Comparison of ENCODE assay signal across 8 cellular contexts in the genomic region with DNA sequence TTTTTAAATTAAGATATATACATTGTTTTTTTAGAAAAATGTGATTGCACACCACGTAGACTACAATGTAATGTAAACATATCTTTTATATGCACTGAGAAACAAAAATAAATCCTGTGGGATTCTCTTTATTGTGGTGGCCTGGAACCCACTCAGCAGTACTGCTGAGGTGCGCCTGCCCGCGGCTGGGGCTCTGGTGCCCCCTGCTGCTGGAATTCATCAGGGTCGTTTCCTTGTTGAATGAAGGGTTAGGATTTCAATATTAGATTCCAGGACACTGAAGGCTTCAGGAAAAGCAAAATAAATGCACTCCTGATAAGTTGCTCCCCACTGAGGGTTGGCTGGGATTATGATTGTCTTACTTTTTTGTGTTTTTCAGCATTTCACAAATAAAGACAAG.
DNase-seq lines count a peak whose midpoint lies in the region; ATAC-seq and TF ChIP-seq lines count a peak whose summit lies in the region.

No MANE protein-coding gene starts in this region.

- DNase-seq in GM13976 (ENCODE audit: low spot score) (no peak), T-helper 9 cell (peak; percentile 28), foreskin fibroblast (peak in 1 of 2 donors; percentile 11), GM19240 (ENCODE audit: insufficient read length, low spot score) (no peak)
- no peak for DNase-seq in central memory CD4-positive, alpha-beta T cell

- H3K4me3 ChIP-seq in foreskin fibroblast (ENCODE audit: low read depth in 1 of 2, low read length in 2 of 2) = no peak overlapping the region

- in situ Hi-C loops in GM13976 (cut with MboI; ENCODE audit: low sequenced_read_pairs, unreplicated experiment) = no loop called here

- peak; percentile 77 for TF ChIP-seq CTCF in 22Rv1 (IDR thresholded peaks at IDR 0.05)
- TF ChIP-seq CTCF in GM13976 (IDR thresholded peaks at IDR 0.05; ENCODE audit: borderline replicate concordance, control extremely low read depth, extremely low read depth, insufficient read depth, missing control alignments) = peak; percentile 18
- TF ChIP-seq CTCF in foreskin fibroblast (IDR thresholded peaks at IDR 0.05; ENCODE audit: low read depth, low read length) = peak; percentile 32

- ATAC-seq in GM18868 (IDR thresholded peaks at IDR 0.05; ENCODE audit: unreplicated experiment) (no peak), HG03469 (IDR thresholded peaks at IDR 0.05; ENCODE audit: unreplicated experiment) (no peak)

- no peak overlapping the region for H3K27ac ChIP-seq in 22Rv1

Comparison
In these comparisons a context has a peak if more than half of its experiments do, and no peak if none do; other contexts are left out.
1. CTCF ChIP-seq: peak in every context shown above with its lines; median percentile 77 in 22Rv1; 32 in foreskin fibroblast; 18 in GM13976.